Comparison of ENCODE assay signal across 20 cellular contexts in genomic region chr4:150316332-150317205, GRCh38.
A peak's percentile ranks its signal among the peaks of the same experiment; 100 is the strongest.
DNase-seq lines count a peak whose midpoint lies in the region.
"Had no signal": no experiment of that assay in that cellular context is flagged by ENCODE, and none has a peak within 500 bp of the region (broad histone marks: within the 10 kb centered on the region; RNA-seq: fewer than 3 reads in every experiment).

No MANE protein-coding gene starts in this region.

- H3K4ac ChIP-seq in mesendoderm (ENCODE audit: low read depth, low read length): no peak overlapping the region

- H3K27ac Mint-ChIP-seq in activated T-helper 1 cell treated with anti-CD3 and anti-CD28 coated beads, Interleukin-12 subunit alpha, Interleukin-12 subunit beta, Interleukin-2, Interleukin-4 antibody, amounts not matched to agents 30 ng/mL and 10 ng/mL and 1 ng/mL, durations not matched to agents 14 hours and 24 hours and 36 hours: peak overlapping the region; percentile 11
- peak overlapping the region in 1 of 6 donors; percentile 24 for H3K27ac Mint-ChIP-seq in immature natural killer cell
- H3K27ac Mint-ChIP-seq: CD8-positive, alpha-beta T cell; dendritic cell treated with granulocyte-macrophage colony-stimulating factor and Interleukin-4, amounts not matched to agents 40 ng/mL and 50 ng/mL, for 4 days; mesothelial cell of epicardium had no signal

- H3K79me1 ChIP-seq in mesendoderm (ENCODE audit: low read length): no peaks in the 10 kb centered on the region

- DNase-seq in DMS 273 (lab: John Stamatoyannopoulos, UW; ENCODE audit: unreplicated experiment) (peak; percentile 22), DMS 273 treated with DMSO at 0.1 percent for 48 hours (lab: John Stamatoyannopoulos, UW) (no peak), LoVo (ENCODE audit: low spot score) (peak; percentile 2), mesendoderm (no peak), head of caudate nucleus (no peak), immature natural killer cell (no peak)
- no peak for DNase-seq in activated T-helper 1 cell treated with anti-CD3 and anti-CD28 coated beads, Interleukin-12 subunit alpha, Interleukin-12 subunit beta, Interleukin-2, Interleukin-4 antibody, amounts not matched to agents 30 ng/mL and 10 ng/mL and 1 ng/mL, durations not matched to agents 14 hours and 24 hours and 36 hours (ENCODE audit: low spot score)
- no peak for DNase-seq in activated naive CD4-positive, alpha-beta T cell treated with Interleukin-2 at 50 U/mL for 16 hours
- DNase-seq: activated effector memory CD4-positive, alpha-beta T cell treated with anti-CD3 and anti-CD28 coated beads, Interleukin-2, amount 50 U/mL, for 16 hours; aorta; CD8-positive, alpha-beta T cell; kidney glomerular epithelial cell; NCI-H1417; NCI-H345; stimulated activated CD4-positive, alpha-beta T cell treated with anti-CD3 and anti-CD28 coated beads, Interleukin-2, amount 100 ng/mL, for 48 hours had no signal

- H3K27me3 Mint-ChIP-seq in activated T-helper 1 cell treated with anti-CD3 and anti-CD28 coated beads, Interleukin-12 subunit alpha, Interleukin-12 subunit beta, Interleukin-2, Interleukin-4 antibody, amounts not matched to agents 30 ng/mL and 10 ng/mL and 1 ng/mL, durations not matched to agents 14 hours and 24 hours and 36 hours (ENCODE audit: insufficient read depth): no peaks in the 10 kb centered on the region
- peaks cover 0 to 2% (median 0%) of the 10 kb centered on the region in 3 donors for H3K27me3 Mint-ChIP-seq in immature natural killer cell (ENCODE audit: low read depth in 3 of 3)
- H3K27me3 Mint-ChIP-seq: dendritic cell treated with granulocyte-macrophage colony-stimulating factor and Interleukin-4, amounts not matched to agents 40 ng/mL and 50 ng/mL, for 4 days had no signal

- H3K36me3 Mint-ChIP-seq in activated T-helper 1 cell treated with anti-CD3 and anti-CD28 coated beads, Interleukin-12 subunit alpha, Interleukin-12 subunit beta, Interleukin-2, Interleukin-4 antibody, amounts not matched to agents 30 ng/mL and 10 ng/mL and 1 ng/mL, durations not matched to agents 14 hours and 24 hours and 36 hours (ENCODE audit: low read depth): peaks cover 20% of the 10 kb centered on the region
- peaks cover 14 to 28% (median 14%) of the 10 kb centered on the region in 3 donors for H3K36me3 Mint-ChIP-seq in immature natural killer cell

- peak overlapping the region; percentile 92 for H3K18ac ChIP-seq in mesendoderm (ENCODE audit: low read length)

- H3K4me3 ChIP-seq in mesendoderm (ENCODE audit: low read length): no peak overlapping the region
- H3K4me3 ChIP-seq: hepatocyte had no signal

- no peak overlapping the region for H4K5ac ChIP-seq in mesendoderm (ENCODE audit: low read length)

- no peak overlapping the region for H2BK120ac ChIP-seq in mesendoderm (ENCODE audit: low read depth, low read length)

- no peak overlapping the region for H3K4me3 Mint-ChIP-seq in activated T-helper 1 cell treated with anti-CD3 and anti-CD28 coated beads, Interleukin-12 subunit alpha, Interleukin-12 subunit beta, Interleukin-2, Interleukin-4 antibody, amounts not matched to agents 30 ng/mL and 10 ng/mL and 1 ng/mL, durations not matched to agents 14 hours and 24 hours and 36 hours
- H3K4me3 Mint-ChIP-seq in immature natural killer cell: no peak overlapping the region
- H3K4me3 Mint-ChIP-seq: CD8-positive, alpha-beta T cell; dendritic cell treated with granulocyte-macrophage colony-stimulating factor and Interleukin-4, amounts not matched to agents 40 ng/mL and 50 ng/mL, for 4 days; mesothelial cell of epicardium had no signal

- H3K36me3 ChIP-seq in mesendoderm (ENCODE audit: control insufficient read depth, insufficient read depth, low read length): no peaks in the 10 kb centered on the region

- H2AK5ac ChIP-seq in mesendoderm (ENCODE audit: low read length): no peak overlapping the region

- H4K8ac ChIP-seq in mesendoderm (ENCODE audit: low read depth, low read length): no peak overlapping the region

- H2BK5ac ChIP-seq in mesendoderm (ENCODE audit: low read length): no peak overlapping the region

- no peaks in the 10 kb centered on the region for H3K9me3 Mint-ChIP-seq in activated T-helper 1 cell treated with anti-CD3 and anti-CD28 coated beads, Interleukin-12 subunit alpha, Interleukin-12 subunit beta, Interleukin-2, Interleukin-4 antibody, amounts not matched to agents 30 ng/mL and 10 ng/mL and 1 ng/mL, durations not matched to agents 14 hours and 24 hours and 36 hours
- H3K9me3 Mint-ChIP-seq in immature natural killer cell: no peaks in the 10 kb centered on the region
- H3K9me3 Mint-ChIP-seq: CD8-positive, alpha-beta T cell; dendritic cell treated with granulocyte-macrophage colony-stimulating factor and Interleukin-4, amounts not matched to agents 40 ng/mL and 50 ng/mL, for 4 days; mesothelial cell of epicardium had no signal

- no peak overlapping the region for H3K23ac ChIP-seq in mesendoderm (ENCODE audit: low read length)

- H3K4me1 Mint-ChIP-seq in activated T-helper 1 cell treated with anti-CD3 and anti-CD28 coated beads, Interleukin-12 subunit alpha, Interleukin-12 subunit beta, Interleukin-2, Interleukin-4 antibody, amounts not matched to agents 30 ng/mL and 10 ng/mL and 1 ng/mL, durations not matched to agents 14 hours and 24 hours and 36 hours (ENCODE audit: low read depth): peaks cover 8% of the 10 kb centered on the region
- no peaks in the 10 kb centered on the region for H3K4me1 Mint-ChIP-seq in immature natural killer cell

- no peak overlapping the region for H3K9ac ChIP-seq in mesendoderm (ENCODE audit: low read length)

- H3K27me3 ChIP-seq in mesendoderm (ENCODE audit: insufficient read depth, low read length, poor library complexity): no peaks in the 10 kb centered on the region
- H3K27me3 ChIP-seq: hepatocyte had no signal

- no peaks in the 10 kb centered on the region for H3K79me2 ChIP-seq in mesendoderm (ENCODE audit: control insufficient read depth, insufficient read depth, low read length)
- H3K79me2 ChIP-seq: hepatocyte had no signal

- no CpG with 5 or more reads among the region's 6 CpGs for WGBS in mesendoderm (ENCODE audit: extremely low coverage, insufficient coverage, low lambda C conversion rate)

- intact Hi-C loops in activated T-helper 1 cell treated with anti-CD3 and anti-CD28 coated beads, Interleukin-12 subunit alpha, Interleukin-12 subunit beta, Interleukin-2, Interleukin-4 antibody, amounts not matched to agents 30 ng/mL and 10 ng/mL and 1 ng/mL, durations not matched to agents 14 hours and 24 hours and 36 hours (cut with micrococcal nuclease): no loop called here
- intact Hi-C loops in head of caudate nucleus (cut with DNase I): no loop called here

- H3K27ac ChIP-seq in mesendoderm (ENCODE audit: low read depth, low read length): no peak overlapping the region
- H3K27ac ChIP-seq: 22Rv1, hepatocyte, VCaP had no signal

- no peak overlapping the region for H2BK15ac ChIP-seq in mesendoderm (replicated peaks; ENCODE audit: low read depth)

- no peak overlapping the region for H3K4me2 ChIP-seq in mesendoderm (ENCODE audit: low read length)
- H3K4me2 ChIP-seq: hepatocyte had no signal

- peaks cover 19% of the 10 kb centered on the region for H3K4me1 ChIP-seq in mesendoderm (ENCODE audit: control insufficient read depth, low read depth, low read length)

- H3K56ac ChIP-seq in mesendoderm (ENCODE audit: low read length): peak overlapping the region; percentile 32

Comparison
In these comparisons a context has a peak if more than half of its experiments do, and no peak if none do; other contexts are left out.
1. DNase-seq: peak in DMS 273 (single experiment) and LoVo (single experiment); none in DMS 273 treated with DMSO at 0.1 percent for 48 hours (single experiment), activated T-helper 1 cell treated with anti-CD3 and anti-CD28 coated beads, Interleukin-12 subunit alpha, Interleukin-12 subunit beta, Interleukin-2, Interleukin-4 antibody, amounts not matched to agents 30 ng/mL and 10 ng/mL and 1 ng/mL, durations not matched to agents 14 hours and 24 hours and 36 hours (single experiment), mesendoderm (single experiment), head of caudate nucleus (0 of 42), immature natural killer cell (0 of 3) and activated naive CD4-positive, alpha-beta T cell treated with Interleukin-2 at 50 U/mL for 16 hours (single experiment).